ENCODE assay signal across 14 cellular contexts in genomic region chr4:1205641-1206298, GRCh38. TPM values are rescaled to one million over a fixed set of nuclear protein-coding genes. Genes with fewer than 3 reads are reported as not detected.
DNase-seq lines count a peak whose midpoint lies in the region; ATAC-seq, FAIRE-seq and TF ChIP-seq lines count a peak whose summit lies in the region.
"Had no signal": no experiment of that assay in that cellular context is flagged by ENCODE, and none has a peak within 500 bp of the region (broad histone marks: within the 10 kb centered on the region; RNA-seq: fewer than 3 reads in every experiment).

No MANE protein-coding gene starts in this region.

- H3K9me3 Mint-ChIP-seq in immature natural killer cell, result no peaks in the 10 kb centered on the region

- POLR2A ChIA-PET in IMR-90 (lab: Charles Lee; ENCODE audit: unreplicated experiment), result no interaction called here

- no peaks in the 10 kb centered on the region; the same call in 1 of the 2 replicates for H3K36me3 ChIP-seq in BE2C
- H3K36me3 ChIP-seq in IMR-90 (ENCODE audit: control insufficient read depth, insufficient read depth, low read length), result peaks cover 5% of the 10 kb centered on the region; the same call in 1 of the 2 replicates
- H3K36me3 ChIP-seq in heart left ventricle, result peaks cover 0 to 2% (median 0%) of the 10 kb centered on the region in 9 donors
- no peaks in the 10 kb centered on the region for H3K36me3 ChIP-seq in pancreas
- H3K36me3 ChIP-seq: prostate gland had no signal

- H3K9me3 ChIP-seq in BE2C (no peaks in the 10 kb centered on the region), IMR-90 (ENCODE audit: control insufficient read depth, insufficient read depth, low read length) (no peaks in the 10 kb centered on the region), heart left ventricle (no peaks in the 10 kb centered on the region), pancreas (no peaks in the 10 kb centered on the region)
- H3K9me3 ChIP-seq: prostate gland had no signal

- H3K18ac ChIP-seq in IMR-90 (ENCODE audit: low read depth, low read length), result no peak overlapping the region

- no peak overlapping the region for H2AFZ ChIP-seq in IMR-90 (replicated peaks; ENCODE audit: low read length, poor library complexity)

- H2AK5ac ChIP-seq in IMR-90 (ENCODE audit: low read depth, low read length), result peak overlapping the region; percentile 57; the same call in 1 of the 2 replicates

- no peaks in the 10 kb centered on the region for H4K20me1 ChIP-seq in IMR-90 (ENCODE audit: insufficient read depth, low read length)

- H3K4ac ChIP-seq in IMR-90 (ENCODE audit: low read depth, low read length), result no peak overlapping the region; the same call in 1 of the 2 replicates

- H2BK20ac ChIP-seq in IMR-90 (ENCODE audit: low read depth, low read length), result no peak overlapping the region

- no peak overlapping the region for H2BK120ac ChIP-seq in IMR-90 (ENCODE audit: low read depth, low read length)

- peaks cover 27% of the 10 kb centered on the region for H3K9me1 ChIP-seq in IMR-90 (ENCODE audit: insufficient read depth, low read length)

- CTCF ChIA-PET in IMR-90 (lab: Yijun Ruan, JAX), result no interaction called here

- peak overlapping the region in 1 of 6 donors; percentile 98 for H3K27ac Mint-ChIP-seq in immature natural killer cell

- H3K27ac ChIP-seq in IMR-90 (ENCODE audit: insufficient read depth, low read length), result no peak overlapping the region
- H3K27ac ChIP-seq in heart left ventricle, result no peak overlapping the region
- H3K27ac ChIP-seq in pancreas, result no peak overlapping the region
- H3K27ac ChIP-seq: prostate gland had no signal

- H3K4me3 Mint-ChIP-seq in immature natural killer cell, result peak overlapping the region in 1 of 5 donors; percentile 83

- dilution Hi-C loops in IMR-90 (cut with HindIII; ENCODE audit: low sequenced_read_pairs, unreplicated experiment), result no loop called here

- H3K14ac ChIP-seq in IMR-90 (replicated peaks; ENCODE audit: low read depth, low read length), result no peak overlapping the region

- H3K27me3 Mint-ChIP-seq in immature natural killer cell (ENCODE audit: low read depth in 3 of 3), result peaks cover 34 to 36% (median 35%) of the 10 kb centered on the region in 3 donors

- H4K5ac ChIP-seq in IMR-90 (ENCODE audit: low read depth, low read length), result no peak overlapping the region

- ATAC-seq in IMR-90 (ENCODE audit: low read depth) (no peak), heart left ventricle (no peak), pancreas (no peak), GM18502 (IDR thresholded peaks at IDR 0.05; ENCODE audit: poor library complexity, unreplicated experiment) (no peak)
- ATAC-seq: GM12878 had no signal

- no peak overlapping the region for H4K8ac ChIP-seq in IMR-90 (ENCODE audit: low read depth in 2 of 2, low read length in 2 of 2)

- in situ Hi-C loops in IMR-90 (cut with MboI; ENCODE audit: low sequenced_read_pairs), result no loop called here

- H3K23ac ChIP-seq in IMR-90 (ENCODE audit: low read depth, low read length), result no peak overlapping the region

- H2BK5ac ChIP-seq in IMR-90 (ENCODE audit: low read depth, low read length, poor library complexity, severe bottlenecking), result no peak overlapping the region

- TF ChIP-seq CTCF in BE2C (IDR thresholded peaks at IDR 0.05; ENCODE audit: low read depth, low read length) (no peak), IMR-90 (conservative IDR thresholded peaks at IDR 0.05; ENCODE audit: low read depth, low read length) (no peak), heart left ventricle (IDR thresholded peaks at IDR 0.05) (no peak), pancreas (IDR thresholded peaks at IDR 0.05) (no peak)

- H2BK15ac ChIP-seq in IMR-90 (ENCODE audit: low read depth, low read length), result no peak overlapping the region

- H3K27me3 ChIP-seq in BE2C, result no peaks in the 10 kb centered on the region
- no peaks in the 10 kb centered on the region for H3K27me3 ChIP-seq in IMR-90 (ENCODE audit: control insufficient read depth, insufficient read depth, low read length)
- no peaks in the 10 kb centered on the region for H3K27me3 ChIP-seq in heart left ventricle
- H3K27me3 ChIP-seq in pancreas, result no peaks in the 10 kb centered on the region

- peaks cover 0 to 39% of the 10 kb centered on the region in 2 experiments; a peak in 3 of 4 replicates for H3K79me1 ChIP-seq in IMR-90 (ENCODE audit: low read depth in 1 of 2, low read length in 2 of 2)

- H3K36me3 Mint-ChIP-seq in immature natural killer cell, result peaks cover 0 to 4% (median 3%) of the 10 kb centered on the region in 3 donors

- no CpG with 5 or more reads among the region's 15 CpGs for WGBS in IMR-90 (ENCODE audit: extremely low coverage in 2 of 2, insufficient read length in 1 of 2), 2 experiments
- WGBS in heart left ventricle, 4 donors, result 95 to 98% (median 96%) methylated on average over 7 to 15 of the region's 15 CpGs
- 89 to 93% methylated on average over 14 to 15 of the region's 15 CpGs for WGBS in pancreas, 2 donors

- H3K4me1 Mint-ChIP-seq in immature natural killer cell, result peaks cover 48 to 51% of the 10 kb centered on the region in 2 donors

- H3K4me1 ChIP-seq in BE2C, result peaks cover 5% of the 10 kb centered on the region; the same call in 1 of the 2 replicates
- H3K4me1 ChIP-seq in IMR-90 (ENCODE audit: control insufficient read depth, insufficient read depth, low read length), result peaks cover 53% of the 10 kb centered on the region
- peaks cover 5 to 67% (median 36%) of the 10 kb centered on the region in 12 donors for H3K4me1 ChIP-seq in heart left ventricle
- peaks cover 3 to 16% (median 7%) of the 10 kb centered on the region in 3 donors for H3K4me1 ChIP-seq in pancreas

- TF ChIP-seq POLR2A in IMR-90 (IDR thresholded peaks at IDR 0.05; ENCODE audit: low read depth, low read length) (no peak), heart left ventricle (IDR thresholded peaks at IDR 0.05) (no peak)

- intact Hi-C loops in IMR-90 (cut with micrococcal nuclease), result no loop called here
- intact Hi-C loops in heart left ventricle (cut with DNase I), result loop anchor here in 4 of 10 donors (5.0 kb wide), 3 partner anchors 33 to 42 kb away; partner anchors contain the start of genes SPON2 (in 2 of the 4) and CTBP1 (in 1 of the 4)
- intact Hi-C loops in pancreas (cut with DNase I), result no loop called here

- no peak overlapping the region for H2AK9ac ChIP-seq in IMR-90 (replicated peaks; ENCODE audit: low read depth, low read length, poor library complexity)

- H3K56ac ChIP-seq in IMR-90 (ENCODE audit: extremely low read depth, insufficient read depth, low read length), result no peak overlapping the region

- H4K91ac ChIP-seq in IMR-90 (ENCODE audit: insufficient read depth, low read depth, low read length), result no peak overlapping the region

- BruUV-seq in IMR-90 (replicated peaks; lab: Mats Ljungman, UMichigan), result no TSS peak

- no peak for TF ChIP-seq RAD21 in IMR-90 (IDR thresholded peaks at IDR 0.05; ENCODE audit: low read length)

- DNase-seq in BE2C (peak; percentile 10), IMR-90 (no peak), heart left ventricle (peak in 4 of 5 donors; percentile 16 to 54 (median 26)), pancreas (peak in 5 of 6 donors; percentile 13 to 73 (median 28)), immature natural killer cell (no peak), HK-2 (ENCODE audit: unreplicated experiment) (no peak), NCI-H2081 (lab: John Stamatoyannopoulos, UW) (no peak)
- DNase-seq: cortex of kidney, DMS79, NCI-H526 had no signal

- no peak overlapping the region for H3K9ac ChIP-seq in IMR-90 (ENCODE audit: low read depth, low read length)

- FAIRE-seq in pancreas (lab: Jason Lieb, UNC), result no peak
- FAIRE-seq: GM12878, RCC 7860 had no signal

- H3K4me2 ChIP-seq in IMR-90 (ENCODE audit: low read depth, low read length), result no peak overlapping the region

- no peak overlapping the region for H3K4me3 ChIP-seq in BE2C (ENCODE audit: low read depth, low read length)
- no peak overlapping the region for H3K4me3 ChIP-seq in IMR-90 (ENCODE audit: insufficient read depth, low read depth, low read length)
- H3K4me3 ChIP-seq in heart left ventricle, result no peak overlapping the region
- H3K4me3 ChIP-seq in pancreas, result no peak overlapping the region
- H3K4me3 ChIP-seq: GM12878, prostate gland had no signal

TF ChIP-seq in IMR-90, 13 proteins besides CTCF, POLR2A, EP300 and RAD21 (continues in another document):
- no peak for TF ChIP-seq BHLHE40 (IDR thresholded peaks at IDR 0.05; ENCODE audit: low read depth, low read length)
- no peak for TF ChIP-seq MXI1 (IDR thresholded peaks at IDR 0.05; ENCODE audit: borderline replicate concordance, low read depth, low read length)
- TF ChIP-seq CEBPB (IDR thresholded peaks at IDR 0.05; ENCODE audit: low read depth, low read length), result no peak
- TF ChIP-seq NFE2L2 (IDR thresholded peaks at IDR 0.05; ENCODE audit: low read depth, low read length), result no peak
- TF ChIP-seq SMC3 (IDR thresholded peaks at IDR 0.05; ENCODE audit: low read depth, low read length), result no peak
- no peak for TF ChIP-seq FOS (IDR thresholded peaks at IDR 0.05; ENCODE audit: low read depth, low read length)
- TF ChIP-seq CHD1 (IDR thresholded peaks at IDR 0.05; ENCODE audit: low read depth, low read length), result no peak

RNA-seq across cellular contexts. Expression of gene SPON2, which starts 33.4 kb away (rescaled TPM):
- not detected for polyA plus RNA-seq in BE2C (2012; ENCODE audit: insufficient read depth, insufficient read length, low read depth)
- total RNA-seq in IMR-90 (2012; rRNA removed) (21.1 and 21.7 TPM in 2 replicates), heart left ventricle (10 to 100 TPM in 7 of 9 donors, 1 to 10 TPM in 2; 8.8 to 36.3 (median 13.7) TPM), pancreas (10 to 100 TPM in 3 of 6 donors, 1 to 10 TPM in 3; 3.1 to 45.2 (median 8.5) TPM)
- polyA plus RNA-seq in IMR-90 (2012; rRNA removed) (177 and 209 TPM in 2 replicates), heart left ventricle (10 to 100 TPM in 1 of 2 donors, 1 to 10 TPM in 1; 7.8 to 31.2 TPM), pancreas (10 to 100 TPM; 10.1 to 13.0 TPM), immature natural killer cell (1,000 to 10,000 TPM in 2 of 3 donors, 100 to 1,000 TPM in 1; 603 to 1,685 (median 1,079) TPM)
- 208 and 420 TPM in 2 replicates for polyA plus RNA-seq in IMR-90 (2012; cell fraction: cytosol; rRNA removed)
- 476 and 980 TPM in 2 replicates for polyA plus RNA-seq in IMR-90 (2012; cell fraction: nucleus; rRNA removed; ENCODE audit: low replicate concordance)

RNA-seq across cellular contexts. Expression of gene CTBP1, which starts 43.2 kb away (rescaled TPM):
- polyA plus RNA-seq in BE2C (2012; ENCODE audit: insufficient read depth, insufficient read length, low read depth), result 352 TPM
- total RNA-seq in IMR-90 (2012; rRNA removed), result 147 TPM in 2 replicates
- 212 and 237 TPM in 2 replicates for polyA plus RNA-seq in IMR-90 (2012; rRNA removed)
- polyA plus RNA-seq in IMR-90 (2012; cell fraction: cytosol; rRNA removed), result 167 and 315 TPM in 2 replicates
- polyA plus RNA-seq in IMR-90 (2012; cell fraction: nucleus; rRNA removed; ENCODE audit: low replicate concordance), result 377 and 892 TPM in 2 replicates
- 100 to 1,000 TPM; 105 to 165 (median 128) TPM for total RNA-seq in heart left ventricle
- 100 to 1,000 TPM in 1 of 2 donors, 10 to 100 TPM in 1; 92.0 to 148 TPM for polyA plus RNA-seq in heart left ventricle
- 100 to 1,000 TPM in 4 of 6 donors, 10 to 100 TPM in 2; 91.5 to 131 (median 108) TPM for total RNA-seq in pancreas
- polyA plus RNA-seq in pancreas, result 100 to 1,000 TPM; 129 to 131 TPM
- 100 to 1,000 TPM in 1 of 3 donors, 10 to 100 TPM in 2; 72.1 to 110 (median 77.7) TPM for polyA plus RNA-seq in immature natural killer cell

Comparison
In these comparisons a context has a peak if more than half of its experiments do, and no peak if none do; other contexts are left out.
1. DNase-seq: peak in BE2C (single experiment), heart left ventricle (4 of 5) and pancreas (5 of 6); none in IMR-90 (single experiment), immature natural killer cell (0 of 3), HK-2 (single experiment) and NCI-H2081 (0 of 2).